15 cellular contexts compared by ENCODE assay signal in the genomic region with DNA sequence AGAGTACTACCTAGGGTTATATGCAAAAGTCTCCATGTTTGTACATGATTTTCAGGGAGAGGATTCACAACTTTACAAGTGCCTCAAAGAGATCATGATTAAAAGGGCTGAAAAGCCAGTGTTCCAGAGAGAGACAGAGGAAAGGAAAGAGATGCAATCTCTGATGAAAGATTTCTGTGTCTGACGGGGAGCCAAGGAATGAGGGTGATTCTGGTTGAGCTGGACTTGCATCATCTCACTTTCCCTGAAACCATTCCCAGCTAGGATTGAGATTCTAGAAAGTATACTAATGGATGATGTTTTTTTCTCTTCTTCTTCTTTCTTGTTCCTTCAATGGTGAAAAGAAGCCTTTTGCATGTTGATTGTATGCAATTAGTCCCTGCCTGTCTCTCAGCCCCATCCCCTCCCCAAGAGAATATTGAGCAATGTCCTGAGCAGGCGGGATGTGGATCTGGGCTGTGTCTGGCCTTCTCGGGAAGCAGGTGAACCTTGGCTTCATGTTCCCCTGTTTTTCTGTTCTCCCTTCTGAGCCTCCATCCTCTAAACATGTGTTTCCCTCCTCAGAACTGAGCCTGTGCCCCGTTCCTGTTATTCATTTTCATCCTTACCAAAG.
DNase-seq lines count a peak whose midpoint lies in the region; ATAC-seq and TF ChIP-seq lines count a peak whose summit lies in the region.
"Had no signal": no experiment of that assay in that cellular context is flagged by ENCODE, and none has a peak within 500 bp of the region (broad histone marks: within the 10 kb centered on the region; RNA-seq: fewer than 3 reads in every experiment).

No MANE protein-coding gene starts in this region.

- no peaks in the 10 kb centered on the region for H3K27me3 ChIP-seq in fibroblast of lung (ENCODE audit: control insufficient read depth, insufficient read depth, low read length)

- H3K4me3 ChIP-seq in SK-N-MC (no peak overlapping the region), fibroblast of lung (replicated peaks in 1 of 4; ENCODE audit: control extremely low read depth in 1 of 4, insufficient read depth in 1 of 4, low read depth in 3 of 4, low read length in 4 of 4) (no peak overlapping the region), skeletal muscle cell (ENCODE audit: low read depth, low read length) (no peak overlapping the region)
- H3K4me3 ChIP-seq: coronary artery had no signal

- DNase-seq in EH (ENCODE audit: low read depth) (peak; percentile 81), SK-N-MC (ENCODE audit: low read depth, low spot score) (no peak), fibroblast of lung (ENCODE audit: low read depth in 2 of 2) (peak; percentile 80 to 87), skeletal muscle cell (ENCODE audit: low read depth) (peak; percentile 76), KG1 (lab: John Stamatoyannopoulos, UW) (no peak)
- no peak for DNase-seq in activated naive CD4-positive, alpha-beta T cell (lab: John Stamatoyannopoulos, UW)
- DNase-seq: CD4-positive, alpha-beta memory T cell; foreskin melanocyte; H7; kidney; NCI-H2171 treated with DMSO at 0.1 percent for 48 hours; WERI-Rb-1 had no signal

- H3K9me3 ChIP-seq in SK-N-MC (ENCODE audit: low read depth, low read length), result no peaks in the 10 kb centered on the region
- H3K9me3 ChIP-seq in fibroblast of lung (ENCODE audit: control insufficient read depth, insufficient read depth, low read depth, low read length), result no peaks in the 10 kb centered on the region

- ATAC-seq in HG03565 (IDR thresholded peaks at IDR 0.05; ENCODE audit: unreplicated experiment), result no peak
- no peak for ATAC-seq in GM19328 (IDR thresholded peaks at IDR 0.05; ENCODE audit: unreplicated experiment)

- H3K9ac ChIP-seq in SK-N-MC (ENCODE audit: insufficient read length), result no peak overlapping the region
- no peak overlapping the region for H3K9ac ChIP-seq in fibroblast of lung (ENCODE audit: insufficient read depth, low read length)

- no peak overlapping the region for H3K4me2 ChIP-seq in fibroblast of lung (ENCODE audit: extremely low read depth, insufficient read depth, low read length)

- no peaks in the 10 kb centered on the region for H4K20me1 ChIP-seq in fibroblast of lung (ENCODE audit: control insufficient read depth, extremely low read depth, insufficient read depth, low read length)

- H3K4me1 ChIP-seq in fibroblast of lung (ENCODE audit: control insufficient read depth, extremely low read depth, insufficient read depth, low read length), result peaks cover 2% of the 10 kb centered on the region

- H3K27ac ChIP-seq in SK-N-MC (peak overlapping the region; percentile 64; the same call in 1 of the 2 replicates), fibroblast of lung (ENCODE audit: insufficient read depth, low read length) (no peak overlapping the region)
- H3K27ac ChIP-seq: WERI-Rb-1 had no signal

- H3K36me3 ChIP-seq in SK-N-MC (ENCODE audit: insufficient read depth, low read length) (no peaks in the 10 kb centered on the region), fibroblast of lung (ENCODE audit: control insufficient read depth, insufficient read depth, low read length) (no peaks in the 10 kb centered on the region)
- H3K36me3 ChIP-seq: WERI-Rb-1 had no signal

- TF ChIP-seq CTCF in fibroblast of lung (conservative IDR thresholded peaks at IDR 0.05 in 1 of 2, IDR thresholded peaks at IDR 0.05 in 1 of 2; ENCODE audit: low read depth in 1 of 2, low read length in 2 of 2), result no peak

- H3K79me2 ChIP-seq in fibroblast of lung (ENCODE audit: control insufficient read depth, insufficient read depth, low read length), result no peaks in the 10 kb centered on the region

- H2AFZ ChIP-seq in fibroblast of lung (ENCODE audit: low read length), result no peak overlapping the region

Comparison
In these comparisons a context has a peak if more than half of its experiments do, and no peak if none do; other contexts are left out.
1. DNase-seq: peak in EH (single experiment), fibroblast of lung (2 of 2) and skeletal muscle cell (single experiment); none in SK-N-MC (single experiment), KG1 (single experiment) and activated naive CD4-positive, alpha-beta T cell (0 of 4).